In genomic region chr19:46546194-46546896, GRCh38 we compare ENCODE assay signal across 9 cellular contexts. TPM values are rescaled to one million over a fixed set of nuclear protein-coding genes. Genes with fewer than 3 reads are reported as not detected.
A peak's percentile ranks its signal among the peaks of the same experiment; 100 is the strongest.
DNase-seq lines count a peak whose midpoint lies in the region; ATAC-seq, FAIRE-seq and TF ChIP-seq lines count a peak whose summit lies in the region.
"Had no signal": no experiment of that assay in that cellular context is flagged by ENCODE, and none has a peak within 500 bp of the region (broad histone marks: within the 10 kb centered on the region; RNA-seq: fewer than 3 reads in every experiment).

No MANE protein-coding gene starts in this region.

- H3K9me3 ChIP-seq in duodenal mucosa (ENCODE audit: control insufficient read depth in 1 of 2, low read length in 2 of 2): peaks cover 4 to 8% of the 10 kb centered on the region in 2 donors

- peaks cover 21% of the 10 kb centered on the region for H3K9me3 Mint-ChIP-seq in mesothelial cell of epicardium
- peaks cover 20% of the 10 kb centered on the region for H3K9me3 Mint-ChIP-seq in activated T-helper 1 cell treated with anti-CD3 and anti-CD28 coated beads, Interleukin-12 subunit alpha, Interleukin-12 subunit beta, Interleukin-2, Interleukin-4 antibody, amounts not matched to agents 30 ng/mL and 10 ng/mL and 1 ng/mL, durations not matched to agents 14 hours and 24 hours and 36 hours

- H3K27ac Mint-ChIP-seq in mesothelial cell of epicardium: peak overlapping the region; percentile 4
- H3K27ac Mint-ChIP-seq in activated T-helper 1 cell treated with anti-CD3 and anti-CD28 coated beads, Interleukin-12 subunit alpha, Interleukin-12 subunit beta, Interleukin-2, Interleukin-4 antibody, amounts not matched to agents 30 ng/mL and 10 ng/mL and 1 ng/mL, durations not matched to agents 14 hours and 24 hours and 36 hours: no peak overlapping the region

- no peaks in the 10 kb centered on the region for H3K27me3 ChIP-seq in duodenal mucosa (ENCODE audit: control insufficient read depth in 1 of 2, insufficient read depth in 2 of 2, low read length in 2 of 2)

- peak overlapping the region; percentile 70 for H3K4me3 ChIP-seq in duodenal mucosa (ENCODE audit: low read depth in 1 of 2, low read length in 2 of 2)

- peaks cover 2% of the 10 kb centered on the region for H3K4me1 Mint-ChIP-seq in mesothelial cell of epicardium
- H3K4me1 Mint-ChIP-seq in activated T-helper 1 cell treated with anti-CD3 and anti-CD28 coated beads, Interleukin-12 subunit alpha, Interleukin-12 subunit beta, Interleukin-2, Interleukin-4 antibody, amounts not matched to agents 30 ng/mL and 10 ng/mL and 1 ng/mL, durations not matched to agents 14 hours and 24 hours and 36 hours (ENCODE audit: low read depth): no peaks in the 10 kb centered on the region
- H3K4me1 Mint-ChIP-seq: central memory CD8-positive, alpha-beta T cell had no signal

- no peak for TF ChIP-seq CTCF in mesothelial cell of epicardium (IDR thresholded peaks at IDR 0.05; ENCODE audit: unreplicated experiment)

- intact Hi-C loops in activated T-helper 1 cell treated with anti-CD3 and anti-CD28 coated beads, Interleukin-12 subunit alpha, Interleukin-12 subunit beta, Interleukin-2, Interleukin-4 antibody, amounts not matched to agents 30 ng/mL and 10 ng/mL and 1 ng/mL, durations not matched to agents 14 hours and 24 hours and 36 hours (cut with micrococcal nuclease): no loop called here

- ATAC-seq in HG03097 (IDR thresholded peaks at IDR 0.05; ENCODE audit: low FRiP score, unreplicated experiment): no peak
- ATAC-seq in HG03457 (IDR thresholded peaks at IDR 0.05; ENCODE audit: unreplicated experiment): no peak

- FAIRE-seq in H54 (lab: Jason Lieb, UNC): no peak

- peak overlapping the region; percentile 44 to 45 for H3K9ac ChIP-seq in duodenal mucosa (ENCODE audit: low read depth in 1 of 2, low read length in 2 of 2)

- peaks cover 0 to 4% of the 10 kb centered on the region in 2 donors for H3K4me1 ChIP-seq in duodenal mucosa (ENCODE audit: control insufficient read depth in 1 of 2, insufficient read depth in 2 of 2, low read length in 2 of 2)

- DNase-seq in H54 (ENCODE audit: insufficient read length, low spot score) (peak; percentile 14), NCI-H2227 treated with DMSO at 0.1 percent for 48 hours (lab: John Stamatoyannopoulos, UW) (peak; percentile 21), mesothelial cell of epicardium (ENCODE audit: low spot score in 2 of 2, unreplicated experiment in 2 of 2) (no peak), OCI-M2 (lab: John Stamatoyannopoulos, UW; ENCODE audit: unreplicated experiment) (no peak)
- DNase-seq in activated T-helper 1 cell treated with anti-CD3 and anti-CD28 coated beads, Interleukin-12 subunit alpha, Interleukin-12 subunit beta, Interleukin-2, Interleukin-4 antibody, amounts not matched to agents 30 ng/mL and 10 ng/mL and 1 ng/mL, durations not matched to agents 14 hours and 24 hours and 36 hours (ENCODE audit: low spot score): no peak

- TF ChIP-seq POLR2A in H54 (IDR thresholded peaks at IDR 0.05; ENCODE audit: low read depth, low read length): no peak

- H3K36me3 Mint-ChIP-seq in mesothelial cell of epicardium: no peaks in the 10 kb centered on the region
- no peaks in the 10 kb centered on the region for H3K36me3 Mint-ChIP-seq in activated T-helper 1 cell treated with anti-CD3 and anti-CD28 coated beads, Interleukin-12 subunit alpha, Interleukin-12 subunit beta, Interleukin-2, Interleukin-4 antibody, amounts not matched to agents 30 ng/mL and 10 ng/mL and 1 ng/mL, durations not matched to agents 14 hours and 24 hours and 36 hours (ENCODE audit: low read depth)

- H3K27ac ChIP-seq in duodenal mucosa (ENCODE audit: low read depth, low read length): no peak overlapping the region

- H3K4me3 Mint-ChIP-seq in mesothelial cell of epicardium: peak overlapping the region; percentile 53
- H3K4me3 Mint-ChIP-seq in activated T-helper 1 cell treated with anti-CD3 and anti-CD28 coated beads, Interleukin-12 subunit alpha, Interleukin-12 subunit beta, Interleukin-2, Interleukin-4 antibody, amounts not matched to agents 30 ng/mL and 10 ng/mL and 1 ng/mL, durations not matched to agents 14 hours and 24 hours and 36 hours: no peak overlapping the region
- H3K4me3 Mint-ChIP-seq: central memory CD8-positive, alpha-beta T cell had no signal

- H3K27me3 Mint-ChIP-seq in mesothelial cell of epicardium (ENCODE audit: low read depth): peaks cover 4% of the 10 kb centered on the region
- H3K27me3 Mint-ChIP-seq in activated T-helper 1 cell treated with anti-CD3 and anti-CD28 coated beads, Interleukin-12 subunit alpha, Interleukin-12 subunit beta, Interleukin-2, Interleukin-4 antibody, amounts not matched to agents 30 ng/mL and 10 ng/mL and 1 ng/mL, durations not matched to agents 14 hours and 24 hours and 36 hours (ENCODE audit: insufficient read depth): peaks cover 4% of the 10 kb centered on the region

- no peaks in the 10 kb centered on the region for H3K36me3 ChIP-seq in duodenal mucosa (ENCODE audit: control insufficient read depth in 1 of 2, insufficient read depth in 2 of 2, low read length in 2 of 2)

RNA-seq across cellular contexts. Expression of gene PNMA8B, which starts 50.7 kb away (rescaled TPM):
- total RNA-seq in mesothelial cell of epicardium: 3.0 to 3.2 TPM (median 3.1 TPM) in 3 replicates
- not detected in 2 replicates for total RNA-seq in activated T-helper 1 cell treated with anti-CD3 and anti-CD28 coated beads, Interleukin-12 subunit alpha, Interleukin-12 subunit beta, Interleukin-2, Interleukin-4 antibody, amounts not matched to agents 30 ng/mL and 10 ng/mL and 1 ng/mL, durations not matched to agents 14 hours and 24 hours and 36 hours

RNA-seq across cellular contexts. Expression of gene CALM3, which starts 54.8 kb away (rescaled TPM):
- total RNA-seq in mesothelial cell of epicardium: 231 to 233 TPM (median 231 TPM) in 3 replicates
- 568 and 578 TPM in 2 replicates for total RNA-seq in activated T-helper 1 cell treated with anti-CD3 and anti-CD28 coated beads, Interleukin-12 subunit alpha, Interleukin-12 subunit beta, Interleukin-2, Interleukin-4 antibody, amounts not matched to agents 30 ng/mL and 10 ng/mL and 1 ng/mL, durations not matched to agents 14 hours and 24 hours and 36 hours

Comparison
In these comparisons a context has a peak if more than half of its experiments do, and no peak if none do; other contexts are left out.
1. DNase-seq: peak in H54 (single experiment) and NCI-H2227 treated with DMSO at 0.1 percent for 48 hours (single experiment); none in mesothelial cell of epicardium (0 of 2), OCI-M2 (single experiment) and activated T-helper 1 cell treated with anti-CD3 and anti-CD28 coated beads, Interleukin-12 subunit alpha, Interleukin-12 subunit beta, Interleukin-2, Interleukin-4 antibody, amounts not matched to agents 30 ng/mL and 10 ng/mL and 1 ng/mL, durations not matched to agents 14 hours and 24 hours and 36 hours (single experiment).